24 cellular contexts compared by ENCODE assay signal in the genomic region with DNA sequence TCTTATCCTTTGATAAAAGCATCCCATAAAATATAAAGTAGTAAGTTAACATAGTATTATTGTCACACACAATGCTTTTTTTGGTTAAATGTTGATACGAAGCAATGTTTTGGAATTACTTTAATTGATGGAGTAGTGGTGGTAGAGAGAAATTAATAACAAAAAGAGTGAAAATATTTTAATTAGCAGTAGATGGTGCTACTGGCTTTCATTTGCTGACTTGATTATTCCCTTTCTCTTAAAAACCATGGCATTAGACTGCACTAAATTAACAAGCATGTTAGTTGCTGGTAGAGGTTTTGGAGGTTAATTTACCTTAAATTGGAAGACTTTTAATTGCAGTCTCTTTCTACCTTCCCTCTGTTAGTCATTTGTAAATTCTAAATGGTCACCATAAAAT.
"Had no signal": no experiment of that assay in that cellular context is flagged by ENCODE, and none has a peak within 500 bp of the region (broad histone marks: within the 10 kb centered on the region; RNA-seq: fewer than 3 reads in every experiment).

No MANE protein-coding gene starts in this region.

- H3K4me1 ChIP-seq: breast epithelium, colonic mucosa, esophagus squamous epithelium, gastrocnemius medialis, neural progenitor cell, sigmoid colon, transverse colon had no signal

- H3K4me3 ChIP-seq: breast epithelium, colonic mucosa, esophagus squamous epithelium, gastrocnemius medialis, neural progenitor cell, sigmoid colon, smooth muscle cell, transverse colon had no signal

- H3K9me3 Mint-ChIP-seq: activated naive CD4-positive, alpha-beta T cell treated with anti-CD3 and anti-CD28 coated beads for 36 hours; activated naive CD8-positive, alpha-beta T cell treated with anti-CD3 and anti-CD28 coated beads, Interleukin-2, amount 10 ng/mL, durations not matched to agents 7 days and 5 days; central memory CD8-positive, alpha-beta T cell; endodermal cell; neural progenitor cell; stimulated activated naive B cell treated with anti-CD40 and anti-IgM and Interleukin-4, amounts not matched to agents 10 μg/mL and 1 μg/mL and 100 μg/mL, for 72 hours had no signal

- H3K27me3 ChIP-seq: breast epithelium, colonic mucosa, esophagus squamous epithelium, gastrocnemius medialis, neural progenitor cell, sigmoid colon, transverse colon had no signal

- H3K36me3 ChIP-seq: breast epithelium, colonic mucosa, gastrocnemius medialis, transverse colon had no signal

- H3K27ac Mint-ChIP-seq: activated naive CD4-positive, alpha-beta T cell treated with anti-CD3 and anti-CD28 coated beads for 36 hours; activated naive CD8-positive, alpha-beta T cell treated with anti-CD3 and anti-CD28 coated beads, Interleukin-2, amount 10 ng/mL, durations not matched to agents 7 days and 5 days; endodermal cell; neural progenitor cell; stimulated activated naive B cell treated with anti-CD40 and anti-IgM and Interleukin-4, amounts not matched to agents 10 μg/mL and 1 μg/mL and 100 μg/mL, for 72 hours had no signal

- H3K9me3 ChIP-seq: breast epithelium, colonic mucosa, esophagus squamous epithelium, gastrocnemius medialis, sigmoid colon, transverse colon had no signal

- H3K27me3 Mint-ChIP-seq: activated naive CD8-positive, alpha-beta T cell treated with anti-CD3 and anti-CD28 coated beads, Interleukin-2, amount 10 ng/mL, durations not matched to agents 7 days and 5 days; central memory CD8-positive, alpha-beta T cell; stimulated activated naive B cell treated with anti-CD40 and anti-IgM and Interleukin-4, amounts not matched to agents 10 μg/mL and 1 μg/mL and 100 μg/mL, for 72 hours had no signal

- H3K4me1 Mint-ChIP-seq: central memory CD8-positive, alpha-beta T cell; endodermal cell; neural progenitor cell had no signal

- H3K4me3 Mint-ChIP-seq: activated naive CD4-positive, alpha-beta T cell treated with anti-CD3 and anti-CD28 coated beads for 36 hours; activated naive CD8-positive, alpha-beta T cell treated with anti-CD3 and anti-CD28 coated beads, Interleukin-2, amount 10 ng/mL, durations not matched to agents 7 days and 5 days; central memory CD8-positive, alpha-beta T cell; endodermal cell; neural progenitor cell; stimulated activated naive B cell treated with anti-CD40 and anti-IgM and Interleukin-4, amounts not matched to agents 10 μg/mL and 1 μg/mL and 100 μg/mL, for 72 hours had no signal

- H3K27ac ChIP-seq: breast epithelium, colonic mucosa, esophagus squamous epithelium, gastrocnemius medialis, neural progenitor cell, sigmoid colon, transverse colon had no signal

- DNase-seq: activated CD4-positive, alpha-beta T cell treated with anti-CD3 and anti-CD28 coated beads for 1 hour; activated CD8-positive, alpha-beta memory T cell treated with anti-CD3 and anti-CD28 coated beads for 24 hours; activated CD8-positive, alpha-beta memory T cell treated with anti-CD3 and anti-CD28 coated beads, Interleukin-2, amount 50 U/mL, for 48 hours; activated naive CD4-positive, alpha-beta T cell treated with anti-CD3 and anti-CD28 coated beads for 36 hours; activated naive CD8-positive, alpha-beta T cell treated with anti-CD3 and anti-CD28 coated beads, Interleukin-2, amount 10 ng/mL, durations not matched to agents 7 days and 5 days; activated T-cell treated with anti-CD3 and anti-CD28 coated beads, Interleukin-2, amount 50 U/mL, for 48 hours; amniotic stem cell; colonic mucosa; endodermal cell; esophagus squamous epithelium; gastrocnemius medialis; hippocampal formation; left ventricle myocardium superior; mammary epithelial cell; midbrain; posterior cingulate gyrus; sigmoid colon; stimulated activated CD4-positive, alpha-beta T cell treated with anti-CD3 and anti-CD28 coated beads, Interleukin-15, amount 100 ng/mL, for 24 hours; stimulated activated naive B cell treated with anti-CD40 and anti-IgM and Interleukin-4, amounts not matched to agents 10 μg/mL and 1 μg/mL and 100 μg/mL, for 72 hours; transverse colon had no signal

- ATAC-seq: gastrocnemius medialis; left ventricle myocardium superior; stimulated activated naive B cell treated with anti-CD40 and anti-IgM and Interleukin-4, amounts not matched to agents 10 μg/mL and 1 μg/mL and 100 μg/mL, for 72 hours had no signal
